In the genomic region with DNA sequence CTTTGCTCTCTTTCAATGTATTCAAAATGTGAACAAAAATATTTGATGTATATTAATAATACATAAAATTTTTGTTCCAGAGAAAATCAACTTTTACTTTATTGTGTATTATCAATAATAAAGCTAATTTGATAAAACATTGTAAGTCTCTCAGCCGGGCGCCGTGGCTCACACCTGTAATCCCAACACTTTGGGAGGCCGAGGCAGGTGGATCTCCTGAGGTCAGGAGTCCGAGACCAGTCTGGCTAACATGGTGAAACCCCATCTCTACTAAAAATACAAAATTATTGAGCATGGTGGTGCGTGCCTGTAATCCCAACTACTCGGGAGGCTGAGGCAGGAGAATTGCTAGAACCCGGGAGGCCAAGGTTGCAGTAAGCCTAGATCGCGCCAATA, we compare ENCODE assay signal across 8 cellular contexts. TPM values are rescaled to one million over a fixed set of nuclear protein-coding genes. Genes with fewer than 3 reads are reported as not detected.
A peak's percentile ranks its signal among the peaks of the same experiment; 100 is the strongest.
DNase-seq lines count a peak whose midpoint lies in the region; ATAC-seq and TF ChIP-seq lines count a peak whose summit lies in the region.
"Not testable (repeated sequence)": the region's sequence is repeated elsewhere in the genome, so short reads cannot be mapped to it uniquely, and the experiment has no call there.

No MANE protein-coding gene starts in this region.

- peak overlapping the region; percentile 84 for H3K4me2 ChIP-seq in HCT116 (ENCODE audit: low read length)

- not testable (repeated sequence) for ATAC-seq in HCT116; right cardiac atrium; stimulated activated memory B cell treated with anti-CD40 and anti-IgM and Interleukin-4, amounts not matched to agents 10 μg/mL and 1 μg/mL and 100 μg/mL, for 72 hours

- TF ChIP-seq CTCF in AG04449 (IDR thresholded peaks at IDR 0.05; ENCODE audit: insufficient read depth, low read length, missing control alignments); HCT116 (IDR thresholded peaks at IDR 0.05 in 2 of 3, conservative IDR thresholded peaks at IDR 0.05 in 1 of 3; ENCODE audit: borderline replicate concordance in 1 of 3, insufficient read depth in 1 of 3, low read depth in 2 of 3, low read length in 2 of 3); coronary artery (IDR thresholded peaks at IDR 0.05); neural crest cell (conservative IDR thresholded peaks at IDR 0.05): not testable (repeated sequence)

- RAD21 ChIA-PET in HCT116 (lab: Charles Lee; ENCODE audit: low non-redundant PET in 1 of 2, low total read pairs in 2 of 2, uncharacterized antibody in 2 of 2, unreplicated experiment in 2 of 2): not testable (repeated sequence)

- TF ChIP-seq POLR2A in HCT116 (IDR thresholded peaks at IDR 0.05; ENCODE audit: borderline replicate concordance, extremely low read depth, insufficient read depth, insufficient read length): not testable (repeated sequence)

- H3K36me3 ChIP-seq in HCT116 (ENCODE audit: control insufficient read depth in 1 of 2, insufficient read depth in 2 of 2, low read length in 2 of 2): not testable (repeated sequence)
- peaks cover 27% of the 10 kb centered on the region for H3K36me3 ChIP-seq in SJCRH30

- peak overlapping the region; percentile 68 for H3K27ac Mint-ChIP-seq in activated naive CD4-positive, alpha-beta T cell treated with anti-CD3 and anti-CD28 coated beads, Interleukin-2, amount 50 U/mL, for 24 hours
- H3K27ac Mint-ChIP-seq in neural crest cell (ENCODE audit: unreplicated experiment): not testable (repeated sequence)
- H3K27ac Mint-ChIP-seq in stimulated activated memory B cell treated with anti-CD40 and anti-IgM and Interleukin-4, amounts not matched to agents 10 μg/mL and 1 μg/mL and 100 μg/mL, for 72 hours: peak overlapping the region; percentile 94

- TF ChIP-seq RAD21 in HCT116 (IDR thresholded peaks at IDR 0.05; ENCODE audit: low read depth): not testable (repeated sequence)

- 86% methylated on average over 10 of the region's 10 CpGs for WGBS in right cardiac atrium

- H3K4me1 Mint-ChIP-seq in activated naive CD4-positive, alpha-beta T cell treated with anti-CD3 and anti-CD28 coated beads, Interleukin-2, amount 50 U/mL, for 24 hours: peaks cover 30% of the 10 kb centered on the region
- H3K4me1 Mint-ChIP-seq in neural crest cell: peaks cover 20% of the 10 kb centered on the region
- peaks cover 29% of the 10 kb centered on the region for H3K4me1 Mint-ChIP-seq in stimulated activated memory B cell treated with anti-CD40 and anti-IgM and Interleukin-4, amounts not matched to agents 10 μg/mL and 1 μg/mL and 100 μg/mL, for 72 hours

- peak overlapping the region; percentile 96 for H3K4me3 ChIP-seq in AG04449 (ENCODE audit: low read depth, low read length)
- peak overlapping the region; percentile 58 to 88 for H3K4me3 ChIP-seq in HCT116 (replicated peaks in 1 of 2; ENCODE audit: low read depth in 1 of 2, low read length in 2 of 2)
- peak overlapping the region; percentile 89 for H3K4me3 ChIP-seq in SJCRH30
- peak overlapping the region; percentile 81 for H3K4me3 ChIP-seq in coronary artery
- not testable (repeated sequence) for H3K4me3 ChIP-seq in right cardiac atrium (ENCODE audit: low read length)

- H3K9me3 ChIP-seq in HCT116 (ENCODE audit: control insufficient read depth in 1 of 2, insufficient read depth in 1 of 2, low read depth in 1 of 2, low read length in 2 of 2); SJCRH30 (replicated peaks); right cardiac atrium (ENCODE audit: control insufficient read depth, low read length): not testable (repeated sequence)

- not testable (repeated sequence) for H3K4me1 ChIP-seq in HCT116 (ENCODE audit: control insufficient read depth in 1 of 2, insufficient read depth in 2 of 2, low read length in 2 of 2); SJCRH30; right cardiac atrium (ENCODE audit: control insufficient read depth, insufficient read depth, low read length)

- not testable (repeated sequence) for H3K27me3 ChIP-seq in HCT116 (ENCODE audit: insufficient read depth, low read length); SJCRH30; right cardiac atrium (ENCODE audit: control insufficient read depth, insufficient read depth)

- H3K4me3 Mint-ChIP-seq in activated naive CD4-positive, alpha-beta T cell treated with anti-CD3 and anti-CD28 coated beads, Interleukin-2, amount 50 U/mL, for 24 hours: peak overlapping the region; percentile 44
- peak overlapping the region; percentile 100 for H3K4me3 Mint-ChIP-seq in neural crest cell
- not testable (repeated sequence) for H3K4me3 Mint-ChIP-seq in stimulated activated memory B cell treated with anti-CD40 and anti-IgM and Interleukin-4, amounts not matched to agents 10 μg/mL and 1 μg/mL and 100 μg/mL, for 72 hours

- H2AFZ ChIP-seq in HCT116 (ENCODE audit: low read depth, low read length, poor library complexity, severe bottlenecking): not testable (repeated sequence)

- CTCF ChIA-PET in AG04449 (lab: Yijun Ruan, JAX); HCT116 (lab: Charles Lee): not testable (repeated sequence)

- not testable (repeated sequence) for H4K20me1 ChIP-seq in HCT116 (ENCODE audit: insufficient read depth)

- not testable (repeated sequence) for H3K9ac ChIP-seq in HCT116 (ENCODE audit: low read length)

- intact Hi-C loops in HCT116 (cut with micrococcal nuclease): not testable (repeated sequence)
- intact Hi-C loops in right cardiac atrium (cut with DNase I): loop anchor here in 1 of 4 donors (10.0 kb wide), 1 partner anchor 121 kb away; no protein-coding TSS in a partner anchor

- H3K9me3 Mint-ChIP-seq in activated naive CD4-positive, alpha-beta T cell treated with anti-CD3 and anti-CD28 coated beads, Interleukin-2, amount 50 U/mL, for 24 hours; neural crest cell; stimulated activated memory B cell treated with anti-CD40 and anti-IgM and Interleukin-4, amounts not matched to agents 10 μg/mL and 1 μg/mL and 100 μg/mL, for 72 hours: not testable (repeated sequence)

- H3K9me2 ChIP-seq in HCT116 (ENCODE audit: insufficient read depth): not testable (repeated sequence)

- BruUV-seq in HCT116 (replicated peaks; lab: Mats Ljungman, UMichigan): not testable (repeated sequence)

- H3K27ac ChIP-seq in HCT116 (ENCODE audit: low read depth, low read length): not testable (repeated sequence)
- peak overlapping the region; percentile 94 for H3K27ac ChIP-seq in SJCRH30
- peak overlapping the region; percentile 73 to 95 for H3K27ac ChIP-seq in coronary artery
- peak overlapping the region; percentile 50 for H3K27ac ChIP-seq in right cardiac atrium (ENCODE audit: low read length)

- POLR2A ChIA-PET in AG04449 (lab: Yijun Ruan, JAX): interaction anchor here (0.6 to 1.6 kb wide), 3 partner anchors 16 to 363 kb away, joined by 3 to 7 read pairs (median 5); a partner anchor contains a TSS
- POLR2A ChIA-PET in HCT116 (lab: Charles Lee): not testable (repeated sequence)

- DNase-seq in AG04449 (ENCODE audit: low read depth, low spot score); HCT116 (ENCODE audit: low read depth, low spot score); SJCRH30; coronary artery (ENCODE audit: low spot score); right cardiac atrium; neural crest cell (ENCODE audit: low read depth, low spot score): not testable (repeated sequence)

- H3K27me3 Mint-ChIP-seq in activated naive CD4-positive, alpha-beta T cell treated with anti-CD3 and anti-CD28 coated beads, Interleukin-2, amount 50 U/mL, for 24 hours; neural crest cell (ENCODE audit: low read depth); stimulated activated memory B cell treated with anti-CD40 and anti-IgM and Interleukin-4, amounts not matched to agents 10 μg/mL and 1 μg/mL and 100 μg/mL, for 72 hours: not testable (repeated sequence)

- peaks cover 21% of the 10 kb centered on the region for H3K79me2 ChIP-seq in HCT116 (ENCODE audit: insufficient read depth, low read length)

- H3K36me3 Mint-ChIP-seq in activated naive CD4-positive, alpha-beta T cell treated with anti-CD3 and anti-CD28 coated beads, Interleukin-2, amount 50 U/mL, for 24 hours: peaks cover 11% of the 10 kb centered on the region
- peaks cover 45% of the 10 kb centered on the region for H3K36me3 Mint-ChIP-seq in neural crest cell (ENCODE audit: low read depth)
- peaks cover 11% of the 10 kb centered on the region for H3K36me3 Mint-ChIP-seq in stimulated activated memory B cell treated with anti-CD40 and anti-IgM and Interleukin-4, amounts not matched to agents 10 μg/mL and 1 μg/mL and 100 μg/mL, for 72 hours

RNA-seq across cellular contexts. Expression of a gene that starts 0.4 kb away (rescaled TPM):
- total RNA-seq in HCT116 (2021; ENCODE audit: unreplicated experiment) (12.3 TPM), right cardiac atrium (100 to 1,000 TPM in 3 of 4 donors, 10 to 100 TPM in 1; 94.4 to 170 (median 139) TPM), neural crest cell (73.7 and 78.1 TPM in 2 replicates)
- polyA plus RNA-seq in HCT116 (2012): 4.1 and 4.9 TPM in 2 replicates
- 49.4 and 55.2 TPM in 2 replicates for total RNA-seq in SJCRH30 (2014; rRNA removed; shearing (Covaris generic))
- polyA plus RNA-seq in right cardiac atrium: 19.9 TPM
